15 cellular contexts compared by ENCODE assay signal in the genomic region with DNA sequence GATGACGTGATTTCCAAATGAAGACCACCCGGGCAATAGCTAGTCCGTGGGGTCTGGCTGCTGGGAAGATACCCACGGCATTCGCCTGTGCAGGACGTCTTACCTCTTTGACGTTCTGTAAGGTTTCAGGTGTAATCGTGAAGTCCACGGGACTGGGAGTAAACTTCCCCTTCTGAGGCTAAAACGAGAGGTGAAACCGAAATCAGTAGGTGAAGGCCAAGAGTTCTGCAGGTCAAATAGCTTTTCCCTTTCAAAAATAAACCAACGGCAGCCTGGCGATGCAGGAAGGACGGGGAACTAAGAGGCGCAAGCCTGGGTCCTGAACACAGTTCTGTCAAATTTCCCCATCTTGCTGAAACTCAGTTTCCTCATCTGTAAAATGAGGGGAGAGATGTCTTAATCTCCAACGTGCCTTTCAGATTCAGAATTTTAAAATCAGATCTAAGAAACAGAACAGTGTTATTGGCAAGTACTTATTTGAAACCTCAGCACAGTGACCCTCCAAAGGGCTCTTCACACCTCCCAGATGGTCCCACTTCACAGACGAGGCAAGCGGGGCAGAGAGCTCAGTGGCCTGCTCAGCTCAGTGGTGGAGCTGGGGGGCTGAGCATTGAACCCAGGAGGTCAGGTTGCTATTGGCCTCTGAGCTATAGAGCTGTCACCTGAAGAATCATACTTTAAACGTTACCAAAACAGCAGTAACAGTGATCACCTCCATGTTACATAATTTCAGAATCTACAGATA.
DNase-seq lines count a peak whose midpoint lies in the region; ATAC-seq and TF ChIP-seq lines count a peak whose summit lies in the region.
"Had no signal": no experiment of that assay in that cellular context is flagged by ENCODE, and none has a peak within 500 bp of the region (broad histone marks: within the 10 kb centered on the region; RNA-seq: fewer than 3 reads in every experiment).

No MANE protein-coding gene starts in this region.

- peak; percentile 75 for DNase-seq in GM10248 (ENCODE audit: extremely low spot score)
- DNase-seq: activated CD4-positive, alpha-beta T cell treated with anti-CD3 and anti-CD28 coated beads for 36 hours; caudate nucleus; KG1; kidney glomerular epithelial cell; NCI-H2227 treated with DMSO at 0.1 percent for 48 hours; SIG-M5; T-helper 9 cell had no signal

- ATAC-seq in GM18907 (IDR thresholded peaks at IDR 0.05; ENCODE audit: unreplicated experiment) (peak; percentile 57), GM21576 (IDR thresholded peaks at IDR 0.05; ENCODE audit: unreplicated experiment) (peak; percentile 57), HG03565 (IDR thresholded peaks at IDR 0.05; ENCODE audit: unreplicated experiment) (peak; percentile 68), HG03354 (IDR thresholded peaks at IDR 0.05; ENCODE audit: poor library complexity, severe bottlenecking, unreplicated experiment) (no peak), GM21717 (IDR thresholded peaks at IDR 0.05; ENCODE audit: unreplicated experiment) (no peak), HG03469 (IDR thresholded peaks at IDR 0.05; ENCODE audit: unreplicated experiment) (no peak), GM18505 (IDR thresholded peaks at IDR 0.05; ENCODE audit: unreplicated experiment) (no peak)
- ATAC-seq: activated CD4-positive, alpha-beta T cell treated with anti-CD3 and anti-CD28 coated beads for 36 hours had no signal

- POLR2A ChIA-PET in GM10248 (lab: Yijun Ruan, JAX) = no interaction called here

- no peak for TF ChIP-seq POLR2A in GM18505 (IDR thresholded peaks at IDR 0.05; ENCODE audit: borderline replicate concordance, extremely low read depth, insufficient read depth, insufficient read length)

- CTCF ChIA-PET in GM10248 (lab: Yijun Ruan, JAX) = interaction anchor here (0.9 to 3.5 kb wide), 5 partner anchors 11 to 265 kb away, joined by 3 to 13 read pairs (median 3); no protein-coding TSS in a partner anchor

- no peak for TF ChIP-seq CTCF in GM10248 (IDR thresholded peaks at IDR 0.05; ENCODE audit: control extremely low read depth, extremely low read depth, low read depth, missing control alignments)

Comparison
In these comparisons a context has a peak if more than half of its experiments do, and no peak if none do; other contexts are left out.
1. ATAC-seq: peak in GM18907 (single experiment), GM21576 (single experiment) and HG03565 (single experiment); none in HG03354 (single experiment), GM21717 (single experiment), HG03469 (single experiment) and GM18505 (single experiment).